ENCODE assay signal across 8 cellular contexts in the genomic region with DNA sequence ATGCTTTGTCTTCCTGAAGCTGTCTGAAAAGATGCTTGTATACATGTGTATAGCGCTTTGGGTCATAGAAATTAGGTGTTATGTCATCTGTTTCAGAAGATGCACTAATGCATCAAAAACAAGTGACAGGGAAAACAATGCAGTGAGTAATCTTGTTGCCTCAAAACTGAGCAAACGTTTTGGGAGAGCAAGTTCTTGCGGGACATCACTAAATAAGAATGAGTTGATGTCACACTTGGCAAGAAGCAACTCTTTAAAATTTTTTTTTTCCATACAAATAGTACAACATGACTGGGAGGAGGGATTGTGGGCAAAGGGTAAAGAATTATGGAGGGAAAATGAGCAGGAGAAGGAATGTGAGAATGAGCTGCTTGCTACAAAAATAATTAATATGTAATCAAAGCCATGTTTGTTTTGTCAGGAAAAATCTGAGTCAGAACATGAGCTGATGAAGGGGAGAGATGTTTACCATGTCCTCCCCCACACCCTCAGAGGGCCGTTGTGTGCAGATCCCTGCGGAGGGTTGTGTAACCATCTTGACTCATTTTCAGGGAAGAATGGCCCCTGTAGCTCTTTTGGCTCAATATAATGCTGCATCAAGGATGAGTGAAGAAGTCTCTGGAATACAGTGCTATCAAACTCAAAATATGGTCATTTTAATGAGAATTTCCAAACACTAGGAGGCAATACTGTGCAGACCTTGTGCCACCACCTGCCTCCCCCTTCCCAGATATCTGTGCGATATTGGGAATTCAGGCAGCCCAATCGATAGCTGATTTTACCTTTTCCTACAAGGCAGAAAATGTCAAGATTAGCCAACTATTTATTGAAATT. TPM values are rescaled to one million over a fixed set of nuclear protein-coding genes. Genes with fewer than 3 reads are reported as not detected.
DNase-seq lines count a peak whose midpoint lies in the region; ATAC-seq and TF ChIP-seq lines count a peak whose summit lies in the region.

No MANE protein-coding gene starts in this region.

- DNase-seq in activated CD8-positive, alpha-beta T cell treated with anti-CD3 and anti-CD28 coated beads for 36 hours: no peak
- DNase-seq in activated CD8-positive, alpha-beta T cell treated with anti-CD3 and anti-CD28 coated beads, Interleukin-2, amount 10 ng/mL, durations not matched to agents 7 days and 5 days: no peak
- peak; percentile 54 to 77 (median 70) for DNase-seq in body of pancreas
- DNase-seq in right lobe of liver: peak in 1 of 3 donors; percentile 68
- peak in 1 of 2 donors; percentile 71 for DNase-seq in aorta
- no peak for DNase-seq in NOMO-1 treated with DMSO at 0.1 percent for 48 hours (lab: John Stamatoyannopoulos, UW; ENCODE audit: unreplicated experiment)
- DNase-seq in activated T-cell treated with anti-CD3 and anti-CD28 coated beads, Interleukin-2, amount 50 U/mL, for 1 hour: no peak

- TF ChIP-seq POLR2A in body of pancreas (IDR thresholded peaks at IDR 0.05): no peak
- TF ChIP-seq POLR2A in right lobe of liver (IDR thresholded peaks at IDR 0.05): no peak

- H3K27ac ChIP-seq in body of pancreas (peak overlapping the region; percentile 73 to 86 (median 80)), right lobe of liver (peak overlapping the region; percentile 74 to 80 (median 76)), aorta (ENCODE audit: low read depth in 1 of 2, low read length in 2 of 2) (peak overlapping the region; percentile 13 to 22)

- no peaks in the 10 kb centered on the region for H3K27me3 Mint-ChIP-seq in activated CD8-positive, alpha-beta T cell treated with anti-CD3 and anti-CD28 coated beads for 36 hours
- no peaks in the 10 kb centered on the region for H3K27me3 Mint-ChIP-seq in activated CD8-positive, alpha-beta T cell treated with anti-CD3 and anti-CD28 coated beads, Interleukin-2, amount 10 ng/mL, durations not matched to agents 7 days and 5 days (ENCODE audit: low read depth)

- peaks cover 10% of the 10 kb centered on the region for H3K9me3 Mint-ChIP-seq in activated CD8-positive, alpha-beta T cell treated with anti-CD3 and anti-CD28 coated beads for 36 hours
- H3K9me3 Mint-ChIP-seq in activated CD8-positive, alpha-beta T cell treated with anti-CD3 and anti-CD28 coated beads, Interleukin-2, amount 10 ng/mL, durations not matched to agents 7 days and 5 days (ENCODE audit: insufficient read depth): no peaks in the 10 kb centered on the region

- no peak overlapping the region for H3K27ac Mint-ChIP-seq in activated CD8-positive, alpha-beta T cell treated with anti-CD3 and anti-CD28 coated beads for 36 hours
- no peak overlapping the region for H3K27ac Mint-ChIP-seq in activated CD8-positive, alpha-beta T cell treated with anti-CD3 and anti-CD28 coated beads, Interleukin-2, amount 10 ng/mL, durations not matched to agents 7 days and 5 days

- H3K4me3 ChIP-seq in body of pancreas (no peak overlapping the region), right lobe of liver (no peak overlapping the region), aorta (ENCODE audit: low read length in 2 of 2) (no peak overlapping the region)

- H3K4me1 Mint-ChIP-seq in activated CD8-positive, alpha-beta T cell treated with anti-CD3 and anti-CD28 coated beads for 36 hours (ENCODE audit: low read depth): peaks cover 43% of the 10 kb centered on the region
- peaks cover 24% of the 10 kb centered on the region for H3K4me1 Mint-ChIP-seq in activated CD8-positive, alpha-beta T cell treated with anti-CD3 and anti-CD28 coated beads, Interleukin-2, amount 10 ng/mL, durations not matched to agents 7 days and 5 days (ENCODE audit: low read depth)

- no peaks in the 10 kb centered on the region for H3K36me3 ChIP-seq in body of pancreas (replicated peaks in 1 of 2; ENCODE audit: insufficient read depth in 1 of 2, low read depth in 2 of 2)
- no peaks in the 10 kb centered on the region for H3K36me3 ChIP-seq in right lobe of liver
- H3K36me3 ChIP-seq in aorta (ENCODE audit: control insufficient read depth in 1 of 2, insufficient read depth in 2 of 2, low read length in 1 of 2): no peaks in the 10 kb centered on the region

- CTCF ChIA-PET in activated CD8-positive, alpha-beta T cell treated with anti-CD3 and anti-CD28 coated beads for 36 hours (lab: Charles Lee): interaction anchor here (1.2 to 2.5 kb wide), 3 partner anchors 20 to 165 kb away, joined by 4 to 7 read pairs (median 4); no protein-coding TSS in a partner anchor
- CTCF ChIA-PET in activated CD8-positive, alpha-beta T cell treated with anti-CD3 and anti-CD28 coated beads, Interleukin-2, amount 10 ng/mL, durations not matched to agents 7 days and 5 days (lab: Charles Lee): interaction anchor here (0.6 to 1.5 kb wide), 6 partner anchors 11 to 361 kb away, joined by 3 to 4 read pairs (median 3); no protein-coding TSS in a partner anchor

- no peak overlapping the region for H3K4me3 Mint-ChIP-seq in activated CD8-positive, alpha-beta T cell treated with anti-CD3 and anti-CD28 coated beads for 36 hours
- no peak overlapping the region for H3K4me3 Mint-ChIP-seq in activated CD8-positive, alpha-beta T cell treated with anti-CD3 and anti-CD28 coated beads, Interleukin-2, amount 10 ng/mL, durations not matched to agents 7 days and 5 days

- peaks cover 27% of the 10 kb centered on the region for H3K36me3 Mint-ChIP-seq in activated CD8-positive, alpha-beta T cell treated with anti-CD3 and anti-CD28 coated beads for 36 hours (ENCODE audit: low read depth)
- peaks cover 33% of the 10 kb centered on the region for H3K36me3 Mint-ChIP-seq in activated CD8-positive, alpha-beta T cell treated with anti-CD3 and anti-CD28 coated beads, Interleukin-2, amount 10 ng/mL, durations not matched to agents 7 days and 5 days (ENCODE audit: low read depth)

- POLR2A ChIA-PET in activated CD8-positive, alpha-beta T cell treated with anti-CD3 and anti-CD28 coated beads for 36 hours (lab: Charles Lee): interaction anchor here (0.9 kb wide), 1 partner anchor 9 kb away, joined by 3 read pairs; no protein-coding TSS in a partner anchor
- POLR2A ChIA-PET in activated CD8-positive, alpha-beta T cell treated with anti-CD3 and anti-CD28 coated beads, Interleukin-2, amount 10 ng/mL, durations not matched to agents 7 days and 5 days (lab: Charles Lee): interaction anchor here (0.6 kb wide), 1 partner anchor 223 kb away, joined by 3 read pairs; no protein-coding TSS in a partner anchor

- no peak for ATAC-seq in activated CD8-positive, alpha-beta T cell treated with anti-CD3 and anti-CD28 coated beads for 36 hours
- ATAC-seq in activated CD8-positive, alpha-beta T cell treated with anti-CD3 and anti-CD28 coated beads, Interleukin-2, amount 10 ng/mL, durations not matched to agents 7 days and 5 days: no peak
- ATAC-seq in body of pancreas (peak; percentile 75), right lobe of liver (peak; percentile 68 to 84 (median 78)), aorta (ENCODE audit: low FRiP score) (peak; percentile 94), GM19328 (IDR thresholded peaks at IDR 0.05; ENCODE audit: unreplicated experiment) (no peak)

- no peaks in the 10 kb centered on the region for H3K27me3 ChIP-seq in body of pancreas
- no peaks in the 10 kb centered on the region for H3K27me3 ChIP-seq in right lobe of liver
- H3K27me3 ChIP-seq in aorta (ENCODE audit: control insufficient read depth in 1 of 2, insufficient read depth in 2 of 2, low read length in 1 of 2): no peaks in the 10 kb centered on the region

- H3K9me3 ChIP-seq in body of pancreas (no peaks in the 10 kb centered on the region), right lobe of liver (no peaks in the 10 kb centered on the region), aorta (ENCODE audit: control insufficient read depth, low read length) (no peaks in the 10 kb centered on the region)

- 32 to 37% methylated on average over 7 of the region's 7 CpGs for WGBS in body of pancreas, 2 donors
- 37% methylated on average over 7 of the region's 7 CpGs for WGBS in right lobe of liver (ENCODE audit: insufficient coverage, low coverage, low lambda C conversion rate, missing lambda C conversion rate)
- 31 to 34% methylated on average over 7 of the region's 7 CpGs for WGBS in aorta, 2 donors

- peak; percentile 28 for TF ChIP-seq CTCF in activated CD8-positive, alpha-beta T cell treated with anti-CD3 and anti-CD28 coated beads for 36 hours (IDR thresholded peaks at IDR 0.05)
- TF ChIP-seq CTCF in body of pancreas (IDR thresholded peaks at IDR 0.05) (peak in 3 of 7 experiments; percentile 28 to 40 (median 29)), right lobe of liver (IDR thresholded peaks at IDR 0.05) (peak in 3 of 4 donors; percentile 6 to 15 (median 14))

- peaks cover 75% of the 10 kb centered on the region for H3K4me1 ChIP-seq in body of pancreas
- peaks cover 0 to 44% (median 10%) of the 10 kb centered on the region in 4 donors for H3K4me1 ChIP-seq in right lobe of liver
- peaks cover 5 to 9% of the 10 kb centered on the region in 2 donors for H3K4me1 ChIP-seq in aorta (ENCODE audit: control insufficient read depth in 1 of 2, insufficient read depth in 2 of 2, low read length in 2 of 2)

- intact Hi-C loops in activated CD8-positive, alpha-beta T cell treated with anti-CD3 and anti-CD28 coated beads for 36 hours (cut with micrococcal nuclease): no loop called here
- intact Hi-C loops in body of pancreas (cut with DNase I) (no loop called here), right lobe of liver (cut with DNase I) (no loop called here), aorta (cut with DNase I) (loop anchor here (2.0 to 5.0 kb wide), 2 partner anchors 44 to 45 kb away; no protein-coding TSS in a partner anchor)

RNA-seq across cellular contexts. Expression of gene BORCS5, which starts 41.4 kb away (rescaled TPM):
- 10 to 100 TPM; 31.5 to 32.9 TPM for total RNA-seq in activated CD8-positive, alpha-beta T cell treated with anti-CD3 and anti-CD28 coated beads for 36 hours
- total RNA-seq in activated CD8-positive, alpha-beta T cell treated with anti-CD3 and anti-CD28 coated beads, Interleukin-2, amount 10 ng/mL, durations not matched to agents 7 days and 5 days: 10 to 100 TPM; 18.8 to 21.2 TPM
- 10 to 100 TPM in 1 of 2 donors, 1 to 10 TPM in 1; 5.6 to 18.4 TPM for total RNA-seq in body of pancreas
- total RNA-seq in right lobe of liver: 10 to 100 TPM in 1 of 6 experiments, 1 to 10 TPM in 5; 6.0 to 11.1 (median 8.0) TPM
- 10 to 100 TPM; 18.1 to 22.8 TPM for total RNA-seq in aorta
- polyA plus RNA-seq in aorta: 1 to 10 TPM; 7.2 to 8.4 TPM

RNA-seq across cellular contexts. Expression of gene MANSC1, which starts 48.2 kb away (rescaled TPM):
- under 1 TPM; 0.09 to 0.20 TPM for total RNA-seq in activated CD8-positive, alpha-beta T cell treated with anti-CD3 and anti-CD28 coated beads for 36 hours
- total RNA-seq in activated CD8-positive, alpha-beta T cell treated with anti-CD3 and anti-CD28 coated beads, Interleukin-2, amount 10 ng/mL, durations not matched to agents 7 days and 5 days: under 1 TPM in 1 of 2 experiments, not detected in 1; 0.13 TPM
- total RNA-seq in body of pancreas: 10 to 100 TPM in 1 of 2 donors, 1 to 10 TPM in 1; 8.9 to 12.2 TPM
- 10 to 100 TPM in 1 of 6 experiments, 1 to 10 TPM in 5; 8.1 to 13.8 (median 8.8) TPM for total RNA-seq in right lobe of liver
- total RNA-seq in aorta: 10 to 100 TPM; 37.3 to 38.1 TPM
- polyA plus RNA-seq in aorta: 10 to 100 TPM; 18.8 to 33.6 TPM

Comparison
In these comparisons a context has a peak if more than half of its experiments do, and no peak if none do; other contexts are left out.
1. ATAC-seq: peak in body of pancreas (single experiment), right lobe of liver (4 of 4) and aorta (single experiment); none in activated CD8-positive, alpha-beta T cell treated with anti-CD3 and anti-CD28 coated beads for 36 hours (single experiment), activated CD8-positive, alpha-beta T cell treated with anti-CD3 and anti-CD28 coated beads, Interleukin-2, amount 10 ng/mL, durations not matched to agents 7 days and 5 days (single experiment) and GM19328 (single experiment).
2. DNase-seq: peak in body of pancreas (4 of 4); none in activated CD8-positive, alpha-beta T cell treated with anti-CD3 and anti-CD28 coated beads for 36 hours (single experiment), activated CD8-positive, alpha-beta T cell treated with anti-CD3 and anti-CD28 coated beads, Interleukin-2, amount 10 ng/mL, durations not matched to agents 7 days and 5 days (single experiment), NOMO-1 treated with DMSO at 0.1 percent for 48 hours (single experiment) and activated T-cell treated with anti-CD3 and anti-CD28 coated beads, Interleukin-2, amount 50 U/mL, for 1 hour (single experiment).
3. H3K27ac ChIP-seq: peak in every context shown above with its lines; median percentile 80 in body of pancreas; 76 in right lobe of liver; 18 in aorta.
4. RNA of gene MANSC1, which starts 48.2 kb away (total RNA-seq): 37.3 to 38.1 TPM in aorta, 8.9 to 12.2 TPM in body of pancreas and 8.1 to 13.8 TPM in right lobe of liver; 0.09 to 0.20 TPM in activated CD8-positive, alpha-beta T cell treated with anti-CD3 and anti-CD28 coated beads for 36 hours and 0.13 TPM in activated CD8-positive, alpha-beta T cell treated with anti-CD3 and anti-CD28 coated beads, Interleukin-2, amount 10 ng/mL, durations not matched to agents 7 days and 5 days; every median in the first group is over 4 times any median in the second.
5. intact Hi-C loops: an anchor here in aorta (2.0 to 5.0 kb wide); none called in activated CD8-positive, alpha-beta T cell treated with anti-CD3 and anti-CD28 coated beads for 36 hours, body of pancreas and right lobe of liver.